In the genomic region with DNA sequence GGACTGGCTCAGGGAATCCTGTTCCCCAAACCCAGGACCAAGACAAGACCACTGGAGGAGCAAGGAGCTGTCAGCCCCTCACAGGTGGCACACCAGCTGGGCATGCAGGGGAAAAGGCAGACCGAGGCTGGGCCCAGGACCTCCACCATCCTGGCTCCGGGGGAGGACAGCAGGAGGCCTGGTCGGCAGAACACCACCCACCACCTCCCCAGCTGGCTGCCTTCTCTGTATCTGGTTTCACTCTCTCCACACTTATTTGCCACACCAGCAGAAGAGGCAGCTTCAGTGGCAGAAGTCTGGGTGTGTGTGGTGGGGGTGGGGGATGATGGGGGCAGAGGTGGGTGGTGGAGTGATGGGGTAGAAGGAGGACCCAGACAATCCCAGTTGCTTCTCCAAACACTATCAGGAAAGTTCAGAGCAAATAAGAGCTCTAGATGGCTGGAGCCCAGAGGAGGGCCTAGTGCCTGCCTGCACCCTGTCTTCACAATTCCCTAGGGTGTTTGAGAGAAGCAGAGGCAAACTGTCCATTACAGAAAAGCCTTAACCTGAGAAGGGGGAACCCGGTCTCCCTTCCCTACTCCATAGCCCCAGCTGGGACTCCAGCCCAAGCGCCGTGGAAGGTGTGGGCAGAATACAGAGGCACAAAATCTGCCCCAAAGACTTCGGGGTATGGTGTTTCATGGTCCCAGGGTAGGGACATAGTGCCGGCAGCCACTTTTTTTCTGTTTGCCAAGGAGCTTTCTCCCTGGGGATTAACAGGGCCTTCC, we compare ENCODE assay signal across 9 cellular contexts. TPM values are rescaled to one million over a fixed set of nuclear protein-coding genes. Genes with fewer than 3 reads are reported as not detected.
DNase-seq lines count a peak whose midpoint lies in the region; ATAC-seq and TF ChIP-seq lines count a peak whose summit lies in the region.
"Had no signal": no experiment of that assay in that cellular context is flagged by ENCODE, and none has a peak within 500 bp of the region (broad histone marks: within the 10 kb centered on the region; RNA-seq: fewer than 3 reads in every experiment).

No MANE protein-coding gene starts in this region.

- no peaks in the 10 kb centered on the region for H3K9me3 Mint-ChIP-seq in activated T-helper 1 cell treated with anti-CD3 and anti-CD28 coated beads, Interleukin-12 subunit alpha, Interleukin-12 subunit beta, Interleukin-2, Interleukin-4 antibody, amounts not matched to agents 30 ng/mL and 10 ng/mL and 1 ng/mL, durations not matched to agents 14 hours and 24 hours and 36 hours

- H3F3A ChIP-seq in smooth muscle cell (ENCODE audit: low read depth) = peaks cover 4% of the 10 kb centered on the region

- no peaks in the 10 kb centered on the region for H4K20me1 ChIP-seq in smooth muscle cell (ENCODE audit: low read depth)

- H3K27ac ChIP-seq in smooth muscle cell (ENCODE audit: low read depth) = no peak overlapping the region

- no peak overlapping the region for H3K27ac Mint-ChIP-seq in activated T-helper 1 cell treated with anti-CD3 and anti-CD28 coated beads, Interleukin-12 subunit alpha, Interleukin-12 subunit beta, Interleukin-2, Interleukin-4 antibody, amounts not matched to agents 30 ng/mL and 10 ng/mL and 1 ng/mL, durations not matched to agents 14 hours and 24 hours and 36 hours
- H3K27ac Mint-ChIP-seq: progenitor cell of endocrine pancreas had no signal

- WGBS in smooth muscle cell (ENCODE audit: low lambda C conversion rate) = 51% methylated on average over 8 of the region's 8 CpGs

- no peaks in the 10 kb centered on the region for H3K36me3 ChIP-seq in smooth muscle cell (ENCODE audit: low read depth)
- no peaks in the 10 kb centered on the region for H3K36me3 ChIP-seq in H7 (replicated peaks; ENCODE audit: control insufficient read depth, insufficient read depth, low read length)

- H3K4me1 Mint-ChIP-seq in activated T-helper 1 cell treated with anti-CD3 and anti-CD28 coated beads, Interleukin-12 subunit alpha, Interleukin-12 subunit beta, Interleukin-2, Interleukin-4 antibody, amounts not matched to agents 30 ng/mL and 10 ng/mL and 1 ng/mL, durations not matched to agents 14 hours and 24 hours and 36 hours (ENCODE audit: low read depth) = no peaks in the 10 kb centered on the region

- H3K27me3 ChIP-seq in smooth muscle cell (ENCODE audit: low read depth) = no peaks in the 10 kb centered on the region
- H3K27me3 ChIP-seq in H7 (ENCODE audit: control insufficient read depth, insufficient read depth, low read length) = no peaks in the 10 kb centered on the region; the same call in 1 of the 2 replicates

- H3K36me3 Mint-ChIP-seq in activated T-helper 1 cell treated with anti-CD3 and anti-CD28 coated beads, Interleukin-12 subunit alpha, Interleukin-12 subunit beta, Interleukin-2, Interleukin-4 antibody, amounts not matched to agents 30 ng/mL and 10 ng/mL and 1 ng/mL, durations not matched to agents 14 hours and 24 hours and 36 hours (ENCODE audit: low read depth) = no peaks in the 10 kb centered on the region

- peak overlapping the region; percentile 72 for H3K4me2 ChIP-seq in smooth muscle cell

- H3K4me3 Mint-ChIP-seq in activated T-helper 1 cell treated with anti-CD3 and anti-CD28 coated beads, Interleukin-12 subunit alpha, Interleukin-12 subunit beta, Interleukin-2, Interleukin-4 antibody, amounts not matched to agents 30 ng/mL and 10 ng/mL and 1 ng/mL, durations not matched to agents 14 hours and 24 hours and 36 hours = no peak overlapping the region

- no peak for TF ChIP-seq EP300 in Ishikawa (IDR thresholded peaks at IDR 0.05; ENCODE audit: borderline replicate concordance)

- intact Hi-C loops in left ventricle myocardium superior (cut with micrococcal nuclease) = loop anchor here (10.0 kb wide), 1 partner anchor 50 kb away; the partner anchor contains the start of gene CDON
- intact Hi-C loops in activated T-helper 1 cell treated with anti-CD3 and anti-CD28 coated beads, Interleukin-12 subunit alpha, Interleukin-12 subunit beta, Interleukin-2, Interleukin-4 antibody, amounts not matched to agents 30 ng/mL and 10 ng/mL and 1 ng/mL, durations not matched to agents 14 hours and 24 hours and 36 hours (cut with micrococcal nuclease) = no loop called here

- TF ChIP-seq RAD21 in Ishikawa (IDR thresholded peaks at IDR 0.05; ENCODE audit: low read depth) = no peak

- peak; percentile 1 for ATAC-seq in left ventricle myocardium superior
- ATAC-seq in GM21717 (IDR thresholded peaks at IDR 0.05; ENCODE audit: unreplicated experiment) = no peak

- H3K79me2 ChIP-seq in smooth muscle cell (ENCODE audit: low read depth) = no peaks in the 10 kb centered on the region

- peaks cover 4% of the 10 kb centered on the region for H3K4me1 ChIP-seq in smooth muscle cell (ENCODE audit: low read depth)

- TF ChIP-seq CTCF in smooth muscle cell (IDR thresholded peaks at IDR 0.05; ENCODE audit: borderline replicate concordance, insufficient read depth, poor library complexity, severe bottlenecking) = no peak

- no peaks in the 10 kb centered on the region for H3K9me3 ChIP-seq in smooth muscle cell (replicated peaks; ENCODE audit: low read depth)

- DNase-seq in NCI-H69 (lab: John Stamatoyannopoulos, UW) = peak; percentile 83
- DNase-seq in left ventricle myocardium superior = no peak
- DNase-seq in smooth muscle cell (lab: John Stamatoyannopoulos, UW; ENCODE audit: unreplicated experiment) = no peak
- DNase-seq in activated T-cell treated with anti-CD3 and anti-CD28 coated beads, Interleukin-2, amount 50 U/mL, for 48 hours = no peak
- DNase-seq in activated T-helper 1 cell treated with anti-CD3 and anti-CD28 coated beads, Interleukin-12 subunit alpha, Interleukin-12 subunit beta, Interleukin-2, Interleukin-4 antibody, amounts not matched to agents 30 ng/mL and 10 ng/mL and 1 ng/mL, durations not matched to agents 14 hours and 24 hours and 36 hours (ENCODE audit: low spot score) = no peak
- DNase-seq in H7 = no peak

- H3K4me3 ChIP-seq in smooth muscle cell = no peak overlapping the region
- no peak overlapping the region for H3K4me3 ChIP-seq in H7 (ENCODE audit: insufficient read depth, low read depth, low read length)

- no peaks in the 10 kb centered on the region for H3K27me3 Mint-ChIP-seq in activated T-helper 1 cell treated with anti-CD3 and anti-CD28 coated beads, Interleukin-12 subunit alpha, Interleukin-12 subunit beta, Interleukin-2, Interleukin-4 antibody, amounts not matched to agents 30 ng/mL and 10 ng/mL and 1 ng/mL, durations not matched to agents 14 hours and 24 hours and 36 hours (ENCODE audit: insufficient read depth)

- H3K9ac ChIP-seq in smooth muscle cell (ENCODE audit: low read depth) = no peak overlapping the region

- no peak overlapping the region for H2AFZ ChIP-seq in smooth muscle cell (ENCODE audit: low read depth)

TF ChIP-seq in Ishikawa, 13 proteins besides CTCF, POLR2A, EP300 and RAD21:
- TF ChIP-seq USF1 (IDR thresholded peaks at IDR 0.05) = no peak
- no peak for TF ChIP-seq NFIC (IDR thresholded peaks at IDR 0.05)
- TF ChIP-seq ZBTB7A (IDR thresholded peaks at IDR 0.05; ENCODE audit: low read depth) = 0 out of 2 replicates have a peak, but pooled peaks have one; percentile 4
- TF ChIP-seq FOXM1 (IDR thresholded peaks at IDR 0.05; ENCODE audit: borderline replicate concordance, low read depth) = no peak
- TF ChIP-seq, protein P1, sequence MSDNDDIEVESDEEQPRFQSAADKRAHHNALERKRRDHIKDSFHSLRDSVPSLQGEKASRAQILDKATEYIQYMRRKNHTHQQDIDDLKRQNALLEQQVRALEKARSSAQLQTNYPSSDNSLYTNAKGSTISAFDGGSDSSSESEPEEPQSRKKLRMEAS (IDR thresholded peaks at IDR 0.05) = no peak

RNA-seq across cellular contexts. Expression of gene CDON, which starts 52.0 kb away (rescaled TPM):
- total RNA-seq in left ventricle myocardium superior (15.9 TPM), smooth muscle cell (14.8 and 21.1 TPM in 2 replicates)
- polyA plus RNA-seq in smooth muscle cell = 1.6 and 7.0 TPM in 2 replicates
- 1.3 and 1.8 TPM in 2 replicates for total RNA-seq in activated T-helper 1 cell treated with anti-CD3 and anti-CD28 coated beads, Interleukin-12 subunit alpha, Interleukin-12 subunit beta, Interleukin-2, Interleukin-4 antibody, amounts not matched to agents 30 ng/mL and 10 ng/mL and 1 ng/mL, durations not matched to agents 14 hours and 24 hours and 36 hours
- 22.7 and 31.5 TPM in 2 replicates for total RNA-seq in H7 (2014; rRNA removed; shearing (Covaris generic))
